ENCODE assay signal across 10 cellular contexts in genomic region chr17:45319239-45319703, GRCh38. TPM values are rescaled to one million over a fixed set of nuclear protein-coding genes. Genes with fewer than 3 reads are reported as not detected.
DNase-seq lines count a peak whose midpoint lies in the region; ATAC-seq and TF ChIP-seq lines count a peak whose summit lies in the region.
"Had no signal": no experiment of that assay in that cellular context is flagged by ENCODE, and none has a peak within 500 bp of the region (broad histone marks: within the 10 kb centered on the region; RNA-seq: fewer than 3 reads in every experiment).

No MANE protein-coding gene starts in this region.

- no peaks in the 10 kb centered on the region for H3K27me3 ChIP-seq in PC-9 (ENCODE audit: insufficient read depth, low read depth)
- no peaks in the 10 kb centered on the region for H3K27me3 ChIP-seq in duodenal mucosa (ENCODE audit: control insufficient read depth in 1 of 2, insufficient read depth in 2 of 2, low read length in 2 of 2)

- peaks cover 63% of the 10 kb centered on the region for H3K4me1 ChIP-seq in PC-9 (replicated peaks; ENCODE audit: insufficient read depth)
- H3K4me1 ChIP-seq in duodenal mucosa (ENCODE audit: control insufficient read depth in 1 of 2, insufficient read depth in 2 of 2, low read length in 2 of 2) = peaks cover 58 to 60% of the 10 kb centered on the region in 2 donors

- POLR2A ChIA-PET in PC-9 (lab: Charles Lee; ENCODE audit: unreplicated experiment) = interaction anchor here (0.6 to 1.5 kb wide), 2 partner anchors 43 to 53 kb away, joined by 4 to 6 read pairs; no protein-coding TSS in a partner anchor

- DNase-seq in EH (ENCODE audit: low read depth) (peak; percentile 78), PC-9 (peak; percentile 40 to 99), occipital lobe (lab: John Stamatoyannopoulos, UW) (peak; percentile 48), Kasumi-1 (lab: John Stamatoyannopoulos, UW) (no peak), NCI-H1105 treated with DMSO at 0.1 percent for 48 hours (lab: John Stamatoyannopoulos, UW) (no peak)
- DNase-seq: NCI-H146 had no signal

- H3F3A ChIP-seq in PC-9 (ENCODE audit: insufficient read depth, low read depth) = peaks cover 71% of the 10 kb centered on the region

- H3K4me2 ChIP-seq in PC-9 = peak overlapping the region; percentile 98

- H2AFZ ChIP-seq in PC-9 = peak overlapping the region; percentile 5; the same call in 1 of the 2 replicates

- intact Hi-C loops in PC-9 (cut with micrococcal nuclease; ENCODE audit: unreplicated experiment) = loop anchor here (1.0 to 10.0 kb wide), 3 partner anchors 42 to 184 kb away; partner anchors contain the start of genes ACBD4 and PLCD3

- H3K79me2 ChIP-seq in PC-9 (ENCODE audit: low read depth) = peaks cover 27% of the 10 kb centered on the region

- H3K36me3 ChIP-seq in PC-9 (ENCODE audit: low read depth) (no peaks in the 10 kb centered on the region; the same call in 1 of the 2 replicates), duodenal mucosa (ENCODE audit: control insufficient read depth in 1 of 2, insufficient read depth in 2 of 2, low read length in 2 of 2) (no peaks in the 10 kb centered on the region)

- ATAC-seq in GM18861 (IDR thresholded peaks at IDR 0.05; ENCODE audit: unreplicated experiment) (no peak), GM19324 (IDR thresholded peaks at IDR 0.05; ENCODE audit: low FRiP score, unreplicated experiment) (no peak)

- no peaks in the 10 kb centered on the region for H3K9me3 ChIP-seq in PC-9 (ENCODE audit: insufficient read depth, low read depth)
- H3K9me3 ChIP-seq in duodenal mucosa (ENCODE audit: control insufficient read depth in 1 of 2, low read length in 2 of 2) = no peaks in the 10 kb centered on the region

- peak overlapping the region; percentile 4 to 33 for H3K9ac ChIP-seq in duodenal mucosa (ENCODE audit: low read depth in 1 of 2, low read length in 2 of 2)

- CTCF ChIA-PET in PC-9 (lab: Charles Lee) = no interaction called here

- peak overlapping the region; percentile 95 for H3K27ac ChIP-seq in PC-9
- no peak overlapping the region for H3K27ac ChIP-seq in duodenal mucosa (ENCODE audit: low read depth, low read length)

- no peaks in the 10 kb centered on the region for H3K9me2 ChIP-seq in PC-9 (ENCODE audit: insufficient read depth)

- H3K4me3 ChIP-seq in PC-9 (peak overlapping the region; percentile 63; the same call in 1 of the 2 replicates), duodenal mucosa (ENCODE audit: low read depth in 1 of 2, low read length in 2 of 2) (no peak overlapping the region)

- no TSS peak for BruUV-seq in PC-9 (replicated peaks; lab: Mats Ljungman, UMichigan)

- H4K20me1 ChIP-seq in PC-9 (ENCODE audit: insufficient read depth) = peaks cover 4% of the 10 kb centered on the region; the same call in 1 of the 2 replicates

- TF ChIP-seq CTCF in PC-9 (conservative IDR thresholded peaks at IDR 0.05) = no peak

RNA-seq across cellular contexts. Expression of gene MAP3K14, which starts 2.5 kb away (rescaled TPM):
- total RNA-seq in PC-9 (2021) (58.3 and 72.4 TPM in 2 replicates), occipital lobe (1.2 TPM)

RNA-seq across cellular contexts. Expression of gene SPATA32, which starts 57.4 kb away (rescaled TPM):
- total RNA-seq in PC-9 (2021) (0.35 and 0.48 TPM in 2 replicates), occipital lobe (not detected)
- total RNA-seq: myocyte had no signal

Comparison
In these comparisons a context has a peak if more than half of its experiments do, and no peak if none do; other contexts are left out.
1. DNase-seq: peak in EH (single experiment), PC-9 (2 of 2) and occipital lobe (single experiment); none in Kasumi-1 (0 of 2) and NCI-H1105 treated with DMSO at 0.1 percent for 48 hours (single experiment).
2. RNA of gene MAP3K14, which starts 2.5 kb away (total RNA-seq): 58.3 to 72.4 TPM in PC-9; 1.2 TPM in occipital lobe (single experiment); every median in the first group is over 10 times any median in the second.